Comparison of ENCODE assay signal across 1 cellular context in genomic region chr6:7446644-7447325, GRCh38.
TF ChIP-seq lines count a peak whose summit lies in the region.

No MANE protein-coding gene starts in this region.

TF ChIP-seq in HepG2, 621 proteins besides CTCF, POLR2A, EP300 and RAD21 (continues in another document):
- TF ChIP-seq FOXP4 (CRISPR knock-in tag; IDR thresholded peaks at IDR 0.05) (0 out of 2 replicates have a peak, but pooled peaks have one; percentile 6), BCL6 (CRISPR knock-in tag; IDR thresholded peaks at IDR 0.05) (peak; percentile 41; the same call in 1 of the 2 replicates), FOSL2 (CRISPR knock-in tag; IDR thresholded peaks at IDR 0.05) (peak; percentile 39; the same call in 1 of the 2 replicates), TEAD3 (CRISPR knock-in tag; optimal IDR thresholded peaks at IDR 0.05; ENCODE audit: borderline replicate concordance) (peak; percentile 33), SOX6 (IDR thresholded peaks at IDR 0.05) (no peak), SOX6 (CRISPR knock-in tag; IDR thresholded peaks at IDR 0.05) (peak; percentile 36; the same call in 1 of the 2 replicates), ZNF431 (CRISPR knock-in tag; IDR thresholded peaks at IDR 0.05; ENCODE audit: borderline replicate concordance, low read depth) (no peak), RARA (CRISPR knock-in tag; IDR thresholded peaks at IDR 0.05) (peak; percentile 39), NPAS2 (CRISPR knock-in tag; IDR thresholded peaks at IDR 0.05; ENCODE audit: borderline replicate concordance) (0 out of 2 replicates have a peak, but pooled peaks have one; percentile 77), ZNF337 (CRISPR knock-in tag; IDR thresholded peaks at IDR 0.05; ENCODE audit: borderline replicate concordance, low read depth) (no peak), ZNF768 (CRISPR knock-in tag; IDR thresholded peaks at IDR 0.05) (peak; percentile 30; the same call in 1 of the 2 replicates), SMC3 (IDR thresholded peaks at IDR 0.05; ENCODE audit: low read length) (peak; percentile 61), NCOA2 (CRISPR knock-in tag; IDR thresholded peaks at IDR 0.05) (no peak), PHF5A (CRISPR knock-in tag; IDR thresholded peaks at IDR 0.05; ENCODE audit: low read depth, unreplicated experiment) (no peak), ZNF549 (CRISPR knock-in tag; IDR thresholded peaks at IDR 0.05) (peak; percentile 99), HNF4G (IDR thresholded peaks at IDR 0.05; ENCODE audit: borderline replicate concordance, low read depth, low read length) (no peak), HNF4G (CRISPR knock-in tag; IDR thresholded peaks at IDR 0.05; ENCODE audit: borderline replicate concordance, low read depth) (no peak), ZNF687 (CRISPR knock-in tag; IDR thresholded peaks at IDR 0.05) (peak; percentile 67), ZNF232 (CRISPR knock-in tag; IDR thresholded peaks at IDR 0.05; ENCODE audit: borderline replicate concordance) (no peak), RBFOX2 (IDR thresholded peaks at IDR 0.05; ENCODE audit: low read depth, low read length) (no peak), RNF2 (conservative IDR thresholded peaks at IDR 0.05; ENCODE audit: low read depth) (0 out of 2 replicates have a peak, but pooled peaks have one; percentile 42), ZFX (CRISPR knock-in tag; IDR thresholded peaks at IDR 0.05; ENCODE audit: low read depth) (peak; percentile 58; the same call in 1 of the 2 replicates), AHDC1 (CRISPR knock-in tag; IDR thresholded peaks at IDR 0.05; ENCODE audit: borderline replicate concordance) (no peak), ARID4A (CRISPR knock-in tag; IDR thresholded peaks at IDR 0.05; ENCODE audit: borderline replicate concordance) (no peak; the same call in 1 of the 2 replicates), PPARG (CRISPR knock-in tag; conservative IDR thresholded peaks at IDR 0.05) (no peak), ZNF556 (CRISPR knock-in tag; IDR thresholded peaks at IDR 0.05; ENCODE audit: borderline replicate concordance) (0 out of 2 replicates have a peak, but pooled peaks have one; percentile 14), NKX3-1 (CRISPR knock-in tag; IDR thresholded peaks at IDR 0.05) (0 out of 2 replicates have a peak, but pooled peaks have one; percentile 15), ZNF143 (CRISPR knock-in tag; IDR thresholded peaks at IDR 0.05) (no peak), RBM39 (IDR thresholded peaks at IDR 0.05; ENCODE audit: low read depth, low read length, poor library complexity, severe bottlenecking) (no peak), ZNF292 (CRISPR knock-in tag; IDR thresholded peaks at IDR 0.05; ENCODE audit: borderline replicate concordance, low read depth) (0 out of 2 replicates have a peak, but pooled peaks have one; percentile 40), ZNF543 (CRISPR knock-in tag; IDR thresholded peaks at IDR 0.05) (no peak), ZKSCAN5 (CRISPR knock-in tag; IDR thresholded peaks at IDR 0.05) (peak; percentile 96), HOXA5 (CRISPR knock-in tag; IDR thresholded peaks at IDR 0.05) (peak; percentile 32; the same call in 1 of the 2 replicates), GATAD2A (CRISPR knock-in tag; IDR thresholded peaks at IDR 0.05) (peak; percentile 33; the same call in 1 of the 2 replicates), ZBTB26 (CRISPR knock-in tag; IDR thresholded peaks at IDR 0.05; ENCODE audit: borderline replicate concordance) (0 out of 2 replicates have a peak, but pooled peaks have one; percentile 17), ZNF441 (CRISPR knock-in tag; IDR thresholded peaks at IDR 0.05; ENCODE audit: borderline replicate concordance) (0 out of 2 replicates have a peak, but pooled peaks have one; percentile 50), HMGXB4 (CRISPR knock-in tag; IDR thresholded peaks at IDR 0.05; ENCODE audit: borderline replicate concordance in 1 of 2, low read depth in 1 of 2) (peak in 1 of 2 experiments; percentile 43; a peak in 2 of 4 replicates), BHLHE40 (IDR thresholded peaks at IDR 0.05; ENCODE audit: low read length) (no peak), MYC (CRISPR knock-in tag; IDR thresholded peaks at IDR 0.05; ENCODE audit: borderline replicate concordance) (peak; percentile 31; the same call in 1 of the 2 replicates), MAX (IDR thresholded peaks at IDR 0.05) (peak; percentile 47; the same call in 1 of the 2 replicates), NFYC (CRISPR knock-in tag; IDR thresholded peaks at IDR 0.05) (0 out of 2 replicates have a peak, but pooled peaks have one; percentile 7)
